Comparison of ENCODE assay signal across 8 cellular contexts in genomic region chr19:41327076-41327475, GRCh38. TPM values are rescaled to one million over a fixed set of nuclear protein-coding genes. Genes with fewer than 3 reads are reported as not detected.
A peak's percentile ranks its signal among the peaks of the same experiment; 100 is the strongest.
DNase-seq lines count a peak whose midpoint lies in the region; ATAC-seq and TF ChIP-seq lines count a peak whose summit lies in the region.

No MANE protein-coding gene starts in this region.

- peak overlapping the region; percentile 75 for H3K4me2 ChIP-seq in OCI-LY1 (ENCODE audit: low read length)

- H3K4me3 ChIP-seq in GM12865 (ENCODE audit: low read depth, low read length) (peak overlapping the region; percentile 62), OCI-LY1 (ENCODE audit: low read depth, low read length, poor library complexity, severe bottlenecking) (peak overlapping the region; percentile 56), psoas muscle (peak overlapping the region; percentile 53)
- peak overlapping the region; percentile 16 for H3K4me3 ChIP-seq in effector memory CD4-positive, alpha-beta T cell (ENCODE audit: insufficient read depth, low read depth, low read length, poor library complexity, severe bottlenecking)

- H3K27me3 ChIP-seq in OCI-LY1 (ENCODE audit: insufficient read depth, low read length) (no peaks in the 10 kb centered on the region), psoas muscle (ENCODE audit: insufficient read depth in 3 of 3, low read length in 2 of 3) (no peaks in the 10 kb centered on the region)
- H3K27me3 ChIP-seq in effector memory CD4-positive, alpha-beta T cell (replicated peaks; ENCODE audit: control insufficient read depth, insufficient read depth, low read length, poor library complexity, severe bottlenecking): no peaks in the 10 kb centered on the region

- H3F3A ChIP-seq in OCI-LY1 (ENCODE audit: insufficient read depth, low read length): 0 out of 2 replicates have a peak, but pooled peaks cover 4% of the 10 kb centered on the region

- H3K9me3 ChIP-seq in OCI-LY1 (ENCODE audit: low read length) (no peaks in the 10 kb centered on the region), psoas muscle (no peaks in the 10 kb centered on the region)
- no peaks in the 10 kb centered on the region for H3K9me3 ChIP-seq in effector memory CD4-positive, alpha-beta T cell (ENCODE audit: control insufficient read depth, low read length)

- H3K9ac ChIP-seq in OCI-LY1 (ENCODE audit: low read length): peak overlapping the region; percentile 71

- no peak overlapping the region for H2AFZ ChIP-seq in OCI-LY1 (ENCODE audit: low read length)

- H3K79me2 ChIP-seq in OCI-LY1 (ENCODE audit: insufficient read depth, low read length): no peaks in the 10 kb centered on the region

- peaks cover 37% of the 10 kb centered on the region for H3K36me3 ChIP-seq in OCI-LY1 (ENCODE audit: insufficient read depth, low read length)
- H3K36me3 ChIP-seq in effector memory CD4-positive, alpha-beta T cell (ENCODE audit: control insufficient read depth, insufficient read depth, low read length): peaks cover 18% of the 10 kb centered on the region
- H3K36me3 ChIP-seq in psoas muscle (ENCODE audit: insufficient read depth in 1 of 2, low read depth in 1 of 2): peaks cover 0 to 9% of the 10 kb centered on the region in 2 donors

- ATAC-seq in psoas muscle (peak in 1 of 4 donors; percentile 1), HG02840 (IDR thresholded peaks at IDR 0.05; ENCODE audit: low FRiP score, unreplicated experiment) (no peak), GM18873 (IDR thresholded peaks at IDR 0.05; ENCODE audit: low FRiP score, unreplicated experiment) (no peak)

- H4K20me1 ChIP-seq in OCI-LY1 (ENCODE audit: insufficient read depth, low read length): no peaks in the 10 kb centered on the region

- H3K9me2 ChIP-seq in OCI-LY1 (ENCODE audit: low read depth, low read length): no peaks in the 10 kb centered on the region

- TF ChIP-seq CTCF in GM12865 (IDR thresholded peaks at IDR 0.05; ENCODE audit: insufficient read depth, low read depth, low read length, missing control alignments): no peak
- no peak for TF ChIP-seq CTCF in OCI-LY1 (IDR thresholded peaks at IDR 0.05; ENCODE audit: low read length)
- TF ChIP-seq CTCF in psoas muscle (IDR thresholded peaks at IDR 0.05): no peak

- H3K4me1 ChIP-seq in OCI-LY1 (ENCODE audit: insufficient read depth, low read length, severe bottlenecking) (peaks cover 37% of the 10 kb centered on the region), psoas muscle (peaks cover 53% of the 10 kb centered on the region)
- H3K4me1 ChIP-seq in effector memory CD4-positive, alpha-beta T cell (ENCODE audit: control insufficient read depth, insufficient read depth, low read length, poor library complexity, severe bottlenecking): peaks cover 52% of the 10 kb centered on the region

- peak overlapping the region; percentile 85 for H3K27ac ChIP-seq in OCI-LY1 (ENCODE audit: low read depth, low read length, poor library complexity, severe bottlenecking)
- H3K27ac ChIP-seq in effector memory CD4-positive, alpha-beta T cell (ENCODE audit: insufficient read depth, low read length, poor library complexity, severe bottlenecking): peak overlapping the region; percentile 87
- H3K27ac ChIP-seq in psoas muscle: peak overlapping the region; percentile 72

- WGBS in psoas muscle, 3 donors: 47 to 57% (median 50%) methylated on average over 9 of the region's 9 CpGs

- peak; percentile 37 for DNase-seq in GM12865 (ENCODE audit: low read depth)
- no peak for DNase-seq in effector memory CD4-positive, alpha-beta T cell
- DNase-seq in psoas muscle: no peak
- no peak for DNase-seq in HuH-7 (ENCODE audit: low spot score)
- no peak for DNase-seq in activated CD4-positive, alpha-beta T cell treated with anti-CD3 and anti-CD28 coated beads, Interleukin-2, amount 50 U/mL, for 4 hours

- intact Hi-C loops in psoas muscle (cut with DNase I): no loop called here

RNA-seq across cellular contexts. Expression of gene CCDC97, which starts 17.1 kb away (rescaled TPM):
- 10 to 100 TPM; 15.5 to 25.7 (median 21.6) TPM for total RNA-seq in psoas muscle
- polyA plus RNA-seq in psoas muscle: 10 to 100 TPM; 13.7 to 23.7 (median 19.9) TPM

RNA-seq across cellular contexts. Expression of gene TGFB1, which starts 26.6 kb away (rescaled TPM):
- 10 to 100 TPM in 2 of 4 donors, 1 to 10 TPM in 2; 8.2 to 10.8 (median 10.1) TPM for total RNA-seq in psoas muscle
- polyA plus RNA-seq in psoas muscle: 10 to 100 TPM in 1 of 3 donors, 1 to 10 TPM in 2; 2.8 to 10.5 (median 3.2) TPM

RNA-seq across cellular contexts. Expression of gene B9D2, which starts 36.9 kb away (rescaled TPM):
- total RNA-seq in psoas muscle: 1 to 10 TPM; 1.7 to 2.5 (median 2.0) TPM
- 10 to 100 TPM in 1 of 3 donors, 1 to 10 TPM in 2; 7.9 to 13.1 (median 9.3) TPM for polyA plus RNA-seq in psoas muscle

RNA-seq across cellular contexts. Expression of gene TMEM91, which starts 49.3 kb away (rescaled TPM):
- 1 to 10 TPM; 1.4 to 2.6 (median 1.7) TPM for total RNA-seq in psoas muscle
- 1 to 10 TPM in 2 of 3 donors, under 1 TPM in 1; 0.88 to 3.1 (median 2.5) TPM for polyA plus RNA-seq in psoas muscle
